In the genomic region with DNA sequence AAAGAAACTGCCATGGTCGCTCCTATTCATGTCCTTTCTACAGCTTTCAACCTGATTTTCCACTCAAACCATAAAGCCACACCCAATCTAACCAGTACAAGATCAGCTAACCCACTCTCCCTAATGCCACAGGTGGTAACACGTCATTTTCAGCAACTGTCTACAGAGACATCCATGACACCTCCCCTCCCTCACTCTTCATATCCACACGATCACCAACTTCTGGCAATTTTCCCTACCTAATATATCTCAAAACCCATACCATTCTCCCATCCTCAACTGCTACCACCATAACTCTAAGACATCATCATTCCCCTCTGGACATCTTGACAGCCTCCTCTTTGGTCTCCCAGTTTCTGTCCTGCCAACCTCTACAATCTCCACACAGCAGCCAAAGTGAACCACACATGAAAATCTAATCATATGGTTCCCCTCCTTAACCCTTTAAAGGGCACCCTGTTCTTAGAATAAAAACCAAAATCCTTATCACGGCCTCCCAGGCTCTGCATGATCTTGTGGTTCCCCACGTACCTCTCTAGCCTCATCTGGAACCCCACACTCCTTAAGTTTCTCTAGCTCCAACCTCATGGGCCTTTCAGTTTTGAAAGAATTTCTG, we compare ENCODE assay signal across 9 cellular contexts. TPM values are rescaled to one million over a fixed set of nuclear protein-coding genes. Genes with fewer than 3 reads are reported as not detected.
DNase-seq lines count a peak whose midpoint lies in the region; ATAC-seq and TF ChIP-seq lines count a peak whose summit lies in the region.
"Had no signal": no experiment of that assay in that cellular context is flagged by ENCODE, and none has a peak within 500 bp of the region (broad histone marks: within the 10 kb centered on the region; RNA-seq: fewer than 3 reads in every experiment).

No MANE protein-coding gene starts in this region.

- no peak for TF ChIP-seq CTCF in activated B cell treated with CpG ODN at 0.5 μM for 24 hours (IDR thresholded peaks at IDR 0.05)

- peak overlapping the region; percentile 98 for H3K4me3 Mint-ChIP-seq in activated naive CD4-positive, alpha-beta T cell treated with anti-CD3 and anti-CD28 coated beads, Interleukin-2, amount 50 U/mL, for 24 hours
- H3K4me3 Mint-ChIP-seq in activated B cell treated with CpG ODN at 0.5 μM for 24 hours, result peak overlapping the region; percentile 97

- H3K36me3 ChIP-seq in thymus (ENCODE audit: control insufficient read depth, insufficient read depth), result peaks cover 30% of the 10 kb centered on the region

- H3K27me3 Mint-ChIP-seq in activated naive CD4-positive, alpha-beta T cell treated with anti-CD3 and anti-CD28 coated beads, Interleukin-2, amount 50 U/mL, for 24 hours, result no peaks in the 10 kb centered on the region
- H3K27me3 Mint-ChIP-seq in activated B cell treated with CpG ODN at 0.5 μM for 24 hours, result no peaks in the 10 kb centered on the region

- peak overlapping the region; percentile 53 for H3K27ac Mint-ChIP-seq in activated naive CD4-positive, alpha-beta T cell treated with anti-CD3 and anti-CD28 coated beads, Interleukin-2, amount 50 U/mL, for 24 hours
- H3K27ac Mint-ChIP-seq in activated B cell treated with CpG ODN at 0.5 μM for 24 hours, result peak overlapping the region; percentile 98

- peak overlapping the region; percentile 97; the same call in 1 of the 2 replicates for H3K4me3 ChIP-seq in iPS-18c (ENCODE audit: insufficient read depth, low read depth, low read length)
- H3K4me3 ChIP-seq in thymus (ENCODE audit: low read length), result peak overlapping the region; percentile 100

- H3K9me3 Mint-ChIP-seq in activated naive CD4-positive, alpha-beta T cell treated with anti-CD3 and anti-CD28 coated beads, Interleukin-2, amount 50 U/mL, for 24 hours, result no peaks in the 10 kb centered on the region
- H3K9me3 Mint-ChIP-seq in activated B cell treated with CpG ODN at 0.5 μM for 24 hours, result no peaks in the 10 kb centered on the region

- H3K4me1 ChIP-seq in thymus (ENCODE audit: control insufficient read depth, insufficient read depth, low read length), result peaks cover 11% of the 10 kb centered on the region

- H3K27ac ChIP-seq in thymus (ENCODE audit: low read depth), result peak overlapping the region; percentile 97

- peaks cover 14% of the 10 kb centered on the region for H3K36me3 Mint-ChIP-seq in activated naive CD4-positive, alpha-beta T cell treated with anti-CD3 and anti-CD28 coated beads, Interleukin-2, amount 50 U/mL, for 24 hours
- H3K36me3 Mint-ChIP-seq in activated B cell treated with CpG ODN at 0.5 μM for 24 hours (ENCODE audit: low read depth), result peaks cover 43% of the 10 kb centered on the region

- WGBS in thymus, result 79% methylated on average over 5 of the region's 5 CpGs

- POLR2A ChIA-PET in activated B cell treated with CpG ODN at 0.5 μM for 24 hours (lab: Charles Lee), result interaction anchor here (0.6 to 2.7 kb wide), 10 partner anchors 12 to 1112 kb away, joined by 3 to 19 read pairs (median 4); a partner anchor contains a TSS

- intact Hi-C loops in activated B cell treated with CpG ODN at 0.5 μM for 24 hours (cut with micrococcal nuclease), result loop anchor here (2.0 kb wide), 3 partner anchors 141 to 795 kb away; a partner anchor contains a TSS

- H3K9me3 ChIP-seq in iPS-18c (ENCODE audit: control insufficient read depth, insufficient read depth, low read length), result peaks cover 2% of the 10 kb centered on the region
- no peaks in the 10 kb centered on the region for H3K9me3 ChIP-seq in thymus (ENCODE audit: control insufficient read depth)

- DNase-seq in activated naive CD4-positive, alpha-beta T cell (lab: John Stamatoyannopoulos, UW), result no peak
- DNase-seq in activated B cell treated with CpG ODN at 0.5 μM for 24 hours (no peak), cerebellar cortex (ENCODE audit: low spot score) (no peak), G401 (ENCODE audit: low spot score) (no peak), globus pallidus (ENCODE audit: low spot score) (no peak)
- DNase-seq: NCI-H2081 treated with DMSO at 0.1 percent for 48 hours had no signal

- no peaks in the 10 kb centered on the region for H3K27me3 ChIP-seq in thymus (ENCODE audit: control insufficient read depth, insufficient read depth)

- ATAC-seq in activated B cell treated with CpG ODN at 0.5 μM for 24 hours (ENCODE audit: low read depth), result no peak

- in situ Hi-C loops in G401 (cut with HindIII; ENCODE audit: low sequenced_read_pairs), result no loop called here

- peaks cover 44% of the 10 kb centered on the region for H3K4me1 Mint-ChIP-seq in activated naive CD4-positive, alpha-beta T cell treated with anti-CD3 and anti-CD28 coated beads, Interleukin-2, amount 50 U/mL, for 24 hours
- peaks cover 40% of the 10 kb centered on the region for H3K4me1 Mint-ChIP-seq in activated B cell treated with CpG ODN at 0.5 μM for 24 hours

- CTCF ChIA-PET in activated B cell treated with CpG ODN at 0.5 μM for 24 hours (lab: Charles Lee), result interaction anchor here (1.0 to 1.7 kb wide), 3 partner anchors 101 to 140 kb away, joined by 3 to 14 read pairs (median 4); a partner anchor contains a TSS

RNA-seq across cellular contexts. Expression of a gene that starts 1.3 kb away (rescaled TPM):
- total RNA-seq in activated B cell treated with CpG ODN at 0.5 μM for 24 hours, result 39.0 and 39.1 TPM in 2 replicates
- polyA plus RNA-seq in thymus, result 12.9 TPM
- 6.1 and 15.9 TPM in 2 replicates for total RNA-seq in G401 (2014; rRNA removed; shearing (Covaris generic))

RNA-seq across cellular contexts. Expression of a gene that starts 33.6 kb away (rescaled TPM):
- not detected in 2 replicates for total RNA-seq in activated B cell treated with CpG ODN at 0.5 μM for 24 hours
- 0.14 TPM for polyA plus RNA-seq in thymus
- not detected in 2 replicates for total RNA-seq in G401 (2014; rRNA removed; shearing (Covaris generic))

RNA-seq across cellular contexts. Expression of a gene that starts 59.0 kb away (rescaled TPM):
- total RNA-seq in activated B cell treated with CpG ODN at 0.5 μM for 24 hours, result 12.4 and 19.2 TPM in 2 replicates
- polyA plus RNA-seq in thymus, result 13.7 TPM
- total RNA-seq in G401 (2014; rRNA removed; shearing (Covaris generic)), result 8.1 and 14.8 TPM in 2 replicates
